ENCODE assay signal across 11 cellular contexts in genomic region chr11:125176866-125177265, GRCh38. TPM values are rescaled to one million over a fixed set of nuclear protein-coding genes. Genes with fewer than 3 reads are reported as not detected.
DNase-seq lines count a peak whose midpoint lies in the region; ATAC-seq, FAIRE-seq and TF ChIP-seq lines count a peak whose summit lies in the region.
"Had no signal": no experiment of that assay in that cellular context is flagged by ENCODE, and none has a peak within 500 bp of the region (broad histone marks: within the 10 kb centered on the region; RNA-seq: fewer than 3 reads in every experiment).

No MANE protein-coding gene starts in this region.

- TF ChIP-seq CTCF in prostate gland (IDR thresholded peaks at IDR 0.05) = no peak

- WGBS in prostate gland = 86% methylated on average over 5 of the region's 5 CpGs

- TF ChIP-seq POLR2A in prostate gland (IDR thresholded peaks at IDR 0.05) = no peak

- ATAC-seq in HG02852 (IDR thresholded peaks at IDR 0.05; ENCODE audit: unreplicated experiment) (peak; percentile 73), HG03571 (IDR thresholded peaks at IDR 0.05; ENCODE audit: unreplicated experiment) (peak; percentile 58), HG02798 (IDR thresholded peaks at IDR 0.05; ENCODE audit: poor library complexity, unreplicated experiment) (no peak)

- H3K9me3 ChIP-seq in BLaER1 treated with 17β-estradiol and CSF1 and Interleukin-3, amounts not matched to agents 10 nM and 100 nM (replicated peaks in 1 of 11) = no peaks in the 10 kb centered on the region
- H3K9me3 ChIP-seq in prostate gland = no peaks in the 10 kb centered on the region

- peak overlapping the region; percentile 71 to 92 (median 84); a peak in 21 of 22 replicates for H3K4me2 ChIP-seq in BLaER1 treated with 17β-estradiol and CSF1 and Interleukin-3, amounts not matched to agents 10 nM and 100 nM

- DNase-seq in GM19239 (ENCODE audit: insufficient read length, low spot score) (no peak), NK-92 (lab: John Stamatoyannopoulos, UW; ENCODE audit: unreplicated experiment) (no peak), HuH-7 (ENCODE audit: low spot score) (no peak), prostate gland (ENCODE audit: low spot score) (no peak)
- DNase-seq: activated CD4-positive, alpha-beta T cell treated with anti-CD3 and anti-CD28 coated beads, Interleukin-2, amount 50 U/mL, for 1 hour; H7 had no signal

- no peak overlapping the region for H3K9ac ChIP-seq in BLaER1 treated with 17β-estradiol and CSF1 and Interleukin-3, amounts not matched to agents 10 nM and 100 nM

- H3K4me1 ChIP-seq in BLaER1 treated with 17β-estradiol and CSF1 and Interleukin-3, amounts not matched to agents 10 nM and 100 nM = peaks cover 30 to 53% (median 47%) of the 10 kb centered on the region in 10 experiments
- H3K4me1 ChIP-seq in prostate gland (replicated peaks) = no peaks in the 10 kb centered on the region

- H4K20me1 ChIP-seq in BLaER1 treated with 17β-estradiol and CSF1 and Interleukin-3, amounts not matched to agents 10 nM and 100 nM = peaks cover 0 to 6% (median 0%) of the 10 kb centered on the region in 11 experiments; a peak in 2 of 22 replicates

- intact Hi-C loops in prostate gland (cut with DNase I) = no loop called here

- H3K36me3 ChIP-seq in BLaER1 treated with 17β-estradiol and CSF1 and Interleukin-3, amounts not matched to agents 10 nM and 100 nM = no peaks in the 10 kb centered on the region
- H3K36me3 ChIP-seq in prostate gland = no peaks in the 10 kb centered on the region

- peaks cover 0 to 5% (median 0%) of the 10 kb centered on the region in 11 experiments; a peak in 1 of 22 replicates for H3K27me3 ChIP-seq in BLaER1 treated with 17β-estradiol and CSF1 and Interleukin-3, amounts not matched to agents 10 nM and 100 nM
- H3K27me3 ChIP-seq in prostate gland (replicated peaks; ENCODE audit: insufficient read depth) = no peaks in the 10 kb centered on the region

- peak; percentile 47 for FAIRE-seq in GM19239 (lab: Jason Lieb, UNC)

- H3K27ac ChIP-seq in BLaER1 treated with 17β-estradiol and CSF1 and Interleukin-3, amounts not matched to agents 10 nM and 100 nM = no peak overlapping the region
- no peak overlapping the region for H3K27ac ChIP-seq in prostate gland

- H3K4me3 ChIP-seq in BLaER1 treated with 17β-estradiol and CSF1 and Interleukin-3, amounts not matched to agents 10 nM and 100 nM = no peak overlapping the region
- no peak overlapping the region for H3K4me3 ChIP-seq in prostate gland

RNA-seq across cellular contexts. Expression of gene PKNOX2, which starts 12.3 kb away (rescaled TPM):
- total RNA-seq in prostate gland = 10 to 100 TPM; 12.3 to 14.7 TPM
- total RNA-seq: activated T-helper 1 cell treated with anti-CD3 and anti-CD28 coated beads, Interleukin-12 subunit alpha, Interleukin-12 subunit beta, Interleukin-2, Interleukin-4 antibody, amounts not matched to agents 30 ng/mL and 10 ng/mL and 1 ng/mL, durations not matched to agents 14 hours and 24 hours and 36 hours had no signal
